ENCODE assay signal across 18 cellular contexts in genomic region chr16:79469999-79470398, GRCh38.
A peak's percentile ranks its signal among the peaks of the same experiment; 100 is the strongest.
DNase-seq lines count a peak whose midpoint lies in the region; ATAC-seq and TF ChIP-seq lines count a peak whose summit lies in the region.
"Had no signal": no experiment of that assay in that cellular context is flagged by ENCODE, and none has a peak within 500 bp of the region (broad histone marks: within the 10 kb centered on the region; RNA-seq: fewer than 3 reads in every experiment).

No MANE protein-coding gene starts in this region.

- WGBS in adrenal gland, 4 donors = 64 to 78% (median 70%) methylated on average over 10 of the region's 10 CpGs
- 76 to 90% methylated on average over 10 of the region's 10 CpGs for WGBS in tibial nerve, 2 donors

- H3K27me3 ChIP-seq in adrenal gland = no peaks in the 10 kb centered on the region
- no peaks in the 10 kb centered on the region for H3K27me3 ChIP-seq in lower lobe of right lung (ENCODE audit: low read depth)
- no peaks in the 10 kb centered on the region for H3K27me3 ChIP-seq in tibial nerve
- H3K27me3 ChIP-seq: MG63 had no signal

- H3K4me3 Mint-ChIP-seq in natural killer cell = no peak overlapping the region

- H3K27ac ChIP-seq in adrenal gland = peak overlapping the region in 2 of 5 donors; percentile 41 to 75
- no peak overlapping the region for H3K27ac ChIP-seq in lower lobe of right lung
- H3K27ac ChIP-seq in tibial nerve = no peak overlapping the region
- H3K27ac ChIP-seq: A549 had no signal

- no peaks in the 10 kb centered on the region for H3K36me3 ChIP-seq in adrenal gland (replicated peaks in 1 of 2)
- no peaks in the 10 kb centered on the region for H3K36me3 ChIP-seq in lower lobe of right lung
- H3K36me3 ChIP-seq in tibial nerve = peaks cover 0 to 2% (median 0%) of the 10 kb centered on the region in 3 donors
- H3K36me3 ChIP-seq: HAP-1, MG63 had no signal

- H3K4me1 ChIP-seq in adrenal gland (replicated peaks in 1 of 2) (no peaks in the 10 kb centered on the region), lower lobe of right lung (peaks cover 11% of the 10 kb centered on the region), tibial nerve (no peaks in the 10 kb centered on the region)
- H3K4me1 ChIP-seq: A549, HAP-1 had no signal

- H3K27ac Mint-ChIP-seq in natural killer cell = no peak overlapping the region

- H3K4me3 ChIP-seq in adrenal gland (no peak overlapping the region), lower lobe of right lung (no peak overlapping the region), tibial nerve (no peak overlapping the region)
- H3K4me3 ChIP-seq: A549, HAP-1, MG63 had no signal

- intact Hi-C loops in adrenal gland (cut with DNase I) = no loop called here
- intact Hi-C loops in left cardiac atrium (cut with DNase I) = no loop called here
- intact Hi-C loops in lower lobe of right lung (cut with DNase I) = no loop called here
- intact Hi-C loops in natural killer cell (cut with micrococcal nuclease) = no loop called here

- TF ChIP-seq CTCF in adrenal gland (IDR thresholded peaks at IDR 0.05) (no peak), lower lobe of right lung (IDR thresholded peaks at IDR 0.05) (no peak), tibial nerve (IDR thresholded peaks at IDR 0.05) (no peak), natural killer cell (IDR thresholded peaks at IDR 0.05) (no peak)

- no peak for TF ChIP-seq POLR2A in adrenal gland (IDR thresholded peaks at IDR 0.05)
- no peak for TF ChIP-seq POLR2A in tibial nerve (IDR thresholded peaks at IDR 0.05)

- H3K9me3 ChIP-seq in adrenal gland (replicated peaks in 1 of 3) = no peaks in the 10 kb centered on the region
- no peaks in the 10 kb centered on the region for H3K9me3 ChIP-seq in lower lobe of right lung
- no peaks in the 10 kb centered on the region for H3K9me3 ChIP-seq in tibial nerve
- H3K9me3 ChIP-seq: A549, HAP-1, MG63 had no signal

- peak; percentile 38 to 72 (median 60) for DNase-seq in adrenal gland
- peak; percentile 31 for DNase-seq in left cardiac atrium
- no peak for DNase-seq in lower lobe of right lung
- DNase-seq in tibial nerve (ENCODE audit: low spot score in 2 of 2) = peak in 1 of 2 donors; percentile 66
- DNase-seq in Ammon's horn (ENCODE audit: low spot score) = no peak
- DNase-seq in natural killer cell = no peak
- no peak for DNase-seq in stimulated activated naive CD4-positive, alpha-beta T cell treated with Interleukin-2 at 50 U/mL for 16 hours (lab: John Stamatoyannopoulos, UW)
- DNase-seq: DMS 273 treated with DMSO at 0.1 percent for 48 hours; GDM1; IMR-90; Karpas-422; MG63; NCI-H1092; NCI-H187; NCI-H345; NK-92 treated with Interleukin-12 subunit alpha and Interleukin-12 subunit beta, amount 100 ng/mL, for 24 hours had no signal

- ATAC-seq in left cardiac atrium (peak in 1 of 2 donors; percentile 37), lower lobe of right lung (peak; percentile 29 to 31), natural killer cell (no peak)
- ATAC-seq: A549 had no signal

- peak; percentile 17 to 87 for TF ChIP-seq EP300 in tibial nerve (IDR thresholded peaks at IDR 0.05)

- H3K4me1 Mint-ChIP-seq in natural killer cell = no peaks in the 10 kb centered on the region

- no peaks in the 10 kb centered on the region for H3K9me3 Mint-ChIP-seq in natural killer cell

- H3K27me3 Mint-ChIP-seq in natural killer cell (ENCODE audit: low read depth in 2 of 2) = peaks cover 0 to 13% of the 10 kb centered on the region in 2 donors

- H3K36me3 Mint-ChIP-seq in natural killer cell = no peaks in the 10 kb centered on the region

Comparison
In these comparisons a context has a peak if more than half of its experiments do, and no peak if none do; other contexts are left out.
1. DNase-seq: peak in adrenal gland (7 of 7) and left cardiac atrium (single experiment); none in lower lobe of right lung (single experiment), Ammon's horn (single experiment), natural killer cell (single experiment) and stimulated activated naive CD4-positive, alpha-beta T cell treated with Interleukin-2 at 50 U/mL for 16 hours (single experiment).
2. ATAC-seq: peak in lower lobe of right lung (2 of 2); none in natural killer cell (0 of 3).